ENCODE assay signal across 1 cellular context in the genomic region with DNA sequence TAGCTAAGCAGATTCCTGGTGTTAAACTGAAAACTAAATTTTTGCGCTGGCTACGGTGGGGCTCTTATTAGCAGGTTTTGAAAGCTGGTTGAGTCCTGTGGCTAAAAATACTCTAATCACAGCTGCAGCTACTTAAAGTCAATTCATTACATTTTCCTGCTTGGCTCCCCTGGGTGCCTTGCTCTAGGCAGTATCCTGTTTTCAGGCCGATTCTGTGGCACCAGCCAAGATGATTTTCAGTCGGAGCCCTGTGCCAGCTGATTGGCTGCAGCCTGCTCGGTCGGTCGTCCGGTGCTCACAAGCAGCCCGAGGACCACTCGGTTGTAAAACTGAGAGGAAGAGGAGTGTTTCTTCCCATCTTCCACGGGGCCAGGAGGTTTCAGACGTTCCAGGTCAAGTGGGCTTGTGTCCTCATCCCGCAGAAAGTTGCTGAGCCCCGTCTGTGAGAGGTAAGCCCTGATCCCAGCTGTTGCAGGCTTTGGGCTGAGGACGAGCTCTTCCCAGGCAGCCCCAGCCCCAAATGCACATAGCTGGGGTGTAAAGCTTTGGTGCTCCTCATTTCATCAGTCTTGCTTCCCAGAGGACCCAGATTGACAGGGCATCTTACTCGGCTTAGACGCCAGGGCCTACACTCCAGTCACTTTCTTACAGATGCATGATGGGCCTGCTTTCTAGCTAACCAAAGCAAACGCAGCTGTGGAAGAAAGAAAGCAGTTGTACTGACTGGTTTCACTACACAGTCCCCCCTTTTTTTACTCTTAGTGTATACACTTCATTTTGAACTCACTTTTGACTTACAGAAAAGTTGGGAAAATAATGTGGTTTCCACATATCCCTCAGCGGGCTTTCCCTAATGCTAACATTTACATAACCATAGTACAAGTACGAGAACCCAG.
TF ChIP-seq lines count a peak whose summit lies in the region.

No MANE protein-coding gene starts in this region.

TF ChIP-seq in GM23338, 12 proteins besides CTCF, POLR2A, EP300 and RAD21 (continued from another document):
- TF ChIP-seq, protein P1, sequence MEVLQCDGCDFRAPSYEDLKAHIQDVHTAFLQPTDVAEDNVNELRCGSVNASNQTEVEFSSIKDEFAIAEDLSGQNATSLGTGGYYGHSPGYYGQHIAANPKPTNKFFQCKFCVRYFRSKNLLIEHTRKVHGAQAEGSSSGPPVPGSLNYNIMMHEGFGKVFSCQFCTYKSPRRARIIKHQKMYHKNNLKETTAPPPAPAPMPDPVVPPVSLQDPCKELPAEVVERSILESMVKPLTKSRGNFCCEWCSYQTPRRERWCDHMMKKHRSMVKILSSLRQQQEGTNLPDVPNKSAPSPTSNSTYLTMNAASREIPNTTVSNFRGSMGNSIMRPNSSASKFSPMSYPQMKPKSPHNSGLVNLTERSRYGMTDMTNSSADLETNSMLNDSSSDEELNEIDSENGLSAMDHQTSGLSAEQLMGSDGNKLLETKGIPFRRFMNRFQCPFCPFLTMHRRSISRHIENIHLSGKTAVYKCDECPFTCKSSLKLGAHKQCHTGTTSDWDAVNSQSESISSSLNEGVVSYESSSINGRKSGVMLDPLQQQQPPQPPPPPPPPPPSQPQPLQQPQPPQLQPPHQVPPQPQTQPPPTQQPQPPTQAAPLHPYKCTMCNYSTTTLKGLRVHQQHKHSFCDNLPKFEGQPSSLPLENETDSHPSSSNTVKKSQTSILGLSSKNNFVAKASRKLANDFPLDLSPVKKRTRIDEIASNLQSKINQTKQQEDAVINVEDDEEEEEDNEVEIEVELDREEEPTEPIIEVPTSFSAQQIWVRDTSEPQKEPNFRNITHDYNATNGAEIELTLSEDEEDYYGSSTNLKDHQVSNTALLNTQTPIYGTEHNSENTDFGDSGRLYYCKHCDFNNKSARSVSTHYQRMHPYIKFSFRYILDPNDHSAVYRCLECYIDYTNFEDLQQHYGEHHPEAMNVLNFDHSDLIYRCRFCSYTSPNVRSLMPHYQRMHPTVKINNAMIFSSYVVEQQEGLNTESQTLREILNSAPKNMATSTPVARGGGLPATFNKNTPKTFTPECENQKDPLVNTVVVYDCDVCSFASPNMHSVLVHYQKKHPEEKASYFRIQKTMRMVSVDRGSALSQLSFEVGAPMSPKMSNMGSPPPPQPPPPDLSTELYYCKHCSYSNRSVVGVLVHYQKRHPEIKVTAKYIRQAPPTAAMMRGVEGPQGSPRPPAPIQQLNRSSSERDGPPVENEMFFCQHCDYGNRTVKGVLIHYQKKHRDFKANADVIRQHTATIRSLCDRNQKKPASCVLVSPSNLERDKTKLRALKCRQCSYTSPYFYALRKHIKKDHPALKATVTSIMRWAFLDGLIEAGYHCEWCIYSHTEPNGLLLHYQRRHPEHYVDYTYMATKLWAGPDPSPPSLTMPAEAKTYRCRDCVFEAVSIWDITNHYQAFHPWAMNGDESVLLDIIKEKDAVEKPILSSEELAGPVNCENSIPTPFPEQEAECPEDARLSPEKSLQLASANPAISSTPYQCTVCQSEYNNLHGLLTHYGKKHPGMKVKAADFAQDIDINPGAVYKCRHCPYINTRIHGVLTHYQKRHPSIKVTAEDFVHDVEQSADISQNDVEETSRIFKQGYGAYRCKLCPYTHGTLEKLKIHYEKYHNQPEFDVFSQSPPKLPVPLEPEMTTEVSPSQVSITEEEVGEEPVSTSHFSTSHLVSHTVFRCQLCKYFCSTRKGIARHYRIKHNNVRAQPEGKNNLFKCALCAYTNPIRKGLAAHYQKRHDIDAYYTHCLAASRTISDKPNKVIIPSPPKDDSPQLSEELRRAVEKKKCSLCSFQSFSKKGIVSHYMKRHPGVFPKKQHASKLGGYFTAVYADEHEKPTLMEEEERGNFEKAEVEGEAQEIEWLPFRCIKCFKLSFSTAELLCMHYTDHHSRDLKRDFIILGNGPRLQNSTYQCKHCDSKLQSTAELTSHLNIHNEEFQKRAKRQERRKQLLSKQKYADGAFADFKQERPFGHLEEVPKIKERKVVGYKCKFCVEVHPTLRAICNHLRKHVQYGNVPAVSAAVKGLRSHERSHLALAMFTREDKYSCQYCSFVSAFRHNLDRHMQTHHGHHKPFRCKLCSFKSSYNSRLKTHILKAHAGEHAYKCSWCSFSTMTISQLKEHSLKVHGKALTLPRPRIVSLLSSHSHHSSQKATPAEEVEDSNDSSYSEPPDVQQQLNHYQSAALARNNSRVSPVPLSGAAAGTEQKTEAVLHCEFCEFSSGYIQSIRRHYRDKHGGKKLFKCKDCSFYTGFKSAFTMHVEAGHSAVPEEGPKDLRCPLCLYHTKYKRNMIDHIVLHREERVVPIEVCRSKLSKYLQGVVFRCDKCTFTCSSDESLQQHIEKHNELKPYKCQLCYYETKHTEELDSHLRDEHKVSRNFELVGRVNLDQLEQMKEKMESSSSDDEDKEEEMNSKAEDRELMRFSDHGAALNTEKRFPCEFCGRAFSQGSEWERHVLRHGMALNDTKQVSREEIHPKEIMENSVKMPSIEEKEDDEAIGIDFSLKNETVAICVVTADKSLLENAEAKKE (CRISPR knock-in tag; IDR thresholded peaks at IDR 0.05): no peak
- TF ChIP-seq JUNB (IDR thresholded peaks at IDR 0.05; ENCODE audit: unreplicated experiment) (no peak), STAT1 (IDR thresholded peaks at IDR 0.05; ENCODE audit: unreplicated experiment) (no peak), ZNF114 (CRISPR knock-in tag; IDR thresholded peaks at IDR 0.05) (no peak), CREB1 (CRISPR knock-in tag; IDR thresholded peaks at IDR 0.05; ENCODE audit: low read depth) (no peak)
TF ChIP-seq in GM23338: peak in this region for 0.
